2 cellular contexts compared by ENCODE assay signal in genomic region chr16:67674851-67675578, GRCh38.
TF ChIP-seq lines count a peak whose summit lies in the region.

No MANE protein-coding gene starts in this region.

TF ChIP-seq in SK-N-SH treated with all-trans-retinoic acid at 6 μM for 48 hours, 23 proteins besides CTCF, POLR2A, EP300 and RAD21:
- no peak for TF ChIP-seq ZFP3 (CRISPR knock-in tag; IDR thresholded peaks at IDR 0.05)
- no peak for TF ChIP-seq ZC3H10 (CRISPR knock-in tag; IDR thresholded peaks at IDR 0.05)
- TF ChIP-seq, protein P1, sequence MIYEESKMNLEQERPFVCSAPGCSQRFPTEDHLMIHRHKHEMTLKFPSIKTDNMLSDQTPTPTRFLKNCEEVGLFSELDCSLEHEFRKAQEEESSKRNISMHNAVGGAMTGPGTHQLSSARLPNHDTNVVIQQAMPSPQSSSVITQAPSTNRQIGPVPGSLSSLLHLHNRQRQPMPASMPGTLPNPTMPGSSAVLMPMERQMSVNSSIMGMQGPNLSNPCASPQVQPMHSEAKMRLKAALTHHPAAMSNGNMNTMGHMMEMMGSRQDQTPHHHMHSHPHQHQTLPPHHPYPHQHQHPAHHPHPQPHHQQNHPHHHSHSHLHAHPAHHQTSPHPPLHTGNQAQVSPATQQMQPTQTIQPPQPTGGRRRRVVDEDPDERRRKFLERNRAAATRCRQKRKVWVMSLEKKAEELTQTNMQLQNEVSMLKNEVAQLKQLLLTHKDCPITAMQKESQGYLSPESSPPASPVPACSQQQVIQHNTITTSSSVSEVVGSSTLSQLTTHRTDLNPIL (CRISPR knock-in tag; IDR thresholded peaks at IDR 0.05; ENCODE audit: low read depth), result no peak
- TF ChIP-seq GLIS3 (CRISPR knock-in tag; IDR thresholded peaks at IDR 0.05), result no peak
- TF ChIP-seq, protein P2, sequence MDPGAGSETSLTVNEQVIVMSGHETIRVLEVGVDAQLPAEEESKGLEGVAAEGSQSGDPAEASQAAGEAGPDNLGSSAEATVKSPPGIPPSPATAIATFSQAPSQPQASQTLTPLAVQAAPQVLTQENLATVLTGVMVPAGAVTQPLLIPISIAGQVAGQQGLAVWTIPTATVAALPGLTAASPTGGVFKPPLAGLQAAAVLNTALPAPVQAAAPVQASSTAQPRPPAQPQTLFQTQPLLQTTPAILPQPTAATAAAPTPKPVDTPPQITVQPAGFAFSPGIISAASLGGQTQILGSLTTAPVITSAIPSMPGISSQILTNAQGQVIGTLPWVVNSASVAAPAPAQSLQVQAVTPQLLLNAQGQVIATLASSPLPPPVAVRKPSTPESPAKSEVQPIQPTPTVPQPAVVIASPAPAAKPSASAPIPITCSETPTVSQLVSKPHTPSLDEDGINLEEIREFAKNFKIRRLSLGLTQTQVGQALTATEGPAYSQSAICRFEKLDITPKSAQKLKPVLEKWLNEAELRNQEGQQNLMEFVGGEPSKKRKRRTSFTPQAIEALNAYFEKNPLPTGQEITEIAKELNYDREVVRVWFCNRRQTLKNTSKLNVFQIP (CRISPR knock-in tag; IDR thresholded peaks at IDR 0.05; ENCODE audit: borderline replicate concordance, low read depth), result no peak
- no peak for TF ChIP-seq RARB (CRISPR knock-in tag; IDR thresholded peaks at IDR 0.05)
- TF ChIP-seq, protein P3, sequence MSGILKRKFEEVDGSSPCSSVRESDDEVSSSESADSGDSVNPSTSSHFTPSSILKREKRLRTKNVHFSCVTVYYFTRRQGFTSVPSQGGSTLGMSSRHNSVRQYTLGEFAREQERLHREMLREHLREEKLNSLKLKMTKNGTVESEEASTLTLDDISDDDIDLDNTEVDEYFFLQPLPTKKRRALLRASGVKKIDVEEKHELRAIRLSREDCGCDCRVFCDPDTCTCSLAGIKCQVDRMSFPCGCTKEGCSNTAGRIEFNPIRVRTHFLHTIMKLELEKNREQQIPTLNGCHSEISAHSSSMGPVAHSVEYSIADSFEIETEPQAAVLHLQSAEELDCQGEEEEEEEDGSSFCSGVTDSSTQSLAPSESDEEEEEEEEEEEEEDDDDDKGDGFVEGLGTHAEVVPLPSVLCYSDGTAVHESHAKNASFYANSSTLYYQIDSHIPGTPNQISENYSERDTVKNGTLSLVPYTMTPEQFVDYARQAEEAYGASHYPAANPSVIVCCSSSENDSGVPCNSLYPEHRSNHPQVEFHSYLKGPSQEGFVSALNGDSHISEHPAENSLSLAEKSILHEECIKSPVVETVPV (CRISPR knock-in tag; IDR thresholded peaks at IDR 0.05), result no peak
- TF ChIP-seq CSDC2 (CRISPR knock-in tag; IDR thresholded peaks at IDR 0.05), result no peak

TF ChIP-seq in SK-N-SH, 30 proteins besides CTCF, POLR2A, EP300 and RAD21:
- TF ChIP-seq RCOR1 (IDR thresholded peaks at IDR 0.05; ENCODE audit: low read length), result no peak
- TF ChIP-seq POLR2AphosphoS5 (IDR thresholded peaks at IDR 0.05; ENCODE audit: low read depth, low read length), result no peak
- no peak for TF ChIP-seq NFIC (IDR thresholded peaks at IDR 0.05; ENCODE audit: borderline replicate concordance)
- TF ChIP-seq SIN3A (IDR thresholded peaks at IDR 0.05; ENCODE audit: borderline replicate concordance, low read depth, low read length), result no peak
- no peak for TF ChIP-seq RFX5 (IDR thresholded peaks at IDR 0.05; ENCODE audit: low read length)
- TF ChIP-seq USF2 (IDR thresholded peaks at IDR 0.05; ENCODE audit: borderline replicate concordance, low read depth, low read length), result no peak
- TF ChIP-seq CHD2 (IDR thresholded peaks at IDR 0.05; ENCODE audit: low read length, partially characterized antibody), result no peak
- TF ChIP-seq, protein P4, sequence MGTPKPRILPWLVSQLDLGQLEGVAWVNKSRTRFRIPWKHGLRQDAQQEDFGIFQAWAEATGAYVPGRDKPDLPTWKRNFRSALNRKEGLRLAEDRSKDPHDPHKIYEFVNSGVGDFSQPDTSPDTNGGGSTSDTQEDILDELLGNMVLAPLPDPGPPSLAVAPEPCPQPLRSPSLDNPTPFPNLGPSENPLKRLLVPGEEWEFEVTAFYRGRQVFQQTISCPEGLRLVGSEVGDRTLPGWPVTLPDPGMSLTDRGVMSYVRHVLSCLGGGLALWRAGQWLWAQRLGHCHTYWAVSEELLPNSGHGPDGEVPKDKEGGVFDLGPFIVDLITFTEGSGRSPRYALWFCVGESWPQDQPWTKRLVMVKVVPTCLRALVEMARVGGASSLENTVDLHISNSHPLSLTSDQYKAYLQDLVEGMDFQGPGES (IDR thresholded peaks at IDR 0.05; ENCODE audit: low read depth, low read length), result no peak
- no peak for TF ChIP-seq NRF1 (IDR thresholded peaks at IDR 0.05; ENCODE audit: low read depth, low read length)
- no peak for TF ChIP-seq TEAD4 (IDR thresholded peaks at IDR 0.05; ENCODE audit: borderline replicate concordance, insufficient read depth)
- TF ChIP-seq, protein P5, sequence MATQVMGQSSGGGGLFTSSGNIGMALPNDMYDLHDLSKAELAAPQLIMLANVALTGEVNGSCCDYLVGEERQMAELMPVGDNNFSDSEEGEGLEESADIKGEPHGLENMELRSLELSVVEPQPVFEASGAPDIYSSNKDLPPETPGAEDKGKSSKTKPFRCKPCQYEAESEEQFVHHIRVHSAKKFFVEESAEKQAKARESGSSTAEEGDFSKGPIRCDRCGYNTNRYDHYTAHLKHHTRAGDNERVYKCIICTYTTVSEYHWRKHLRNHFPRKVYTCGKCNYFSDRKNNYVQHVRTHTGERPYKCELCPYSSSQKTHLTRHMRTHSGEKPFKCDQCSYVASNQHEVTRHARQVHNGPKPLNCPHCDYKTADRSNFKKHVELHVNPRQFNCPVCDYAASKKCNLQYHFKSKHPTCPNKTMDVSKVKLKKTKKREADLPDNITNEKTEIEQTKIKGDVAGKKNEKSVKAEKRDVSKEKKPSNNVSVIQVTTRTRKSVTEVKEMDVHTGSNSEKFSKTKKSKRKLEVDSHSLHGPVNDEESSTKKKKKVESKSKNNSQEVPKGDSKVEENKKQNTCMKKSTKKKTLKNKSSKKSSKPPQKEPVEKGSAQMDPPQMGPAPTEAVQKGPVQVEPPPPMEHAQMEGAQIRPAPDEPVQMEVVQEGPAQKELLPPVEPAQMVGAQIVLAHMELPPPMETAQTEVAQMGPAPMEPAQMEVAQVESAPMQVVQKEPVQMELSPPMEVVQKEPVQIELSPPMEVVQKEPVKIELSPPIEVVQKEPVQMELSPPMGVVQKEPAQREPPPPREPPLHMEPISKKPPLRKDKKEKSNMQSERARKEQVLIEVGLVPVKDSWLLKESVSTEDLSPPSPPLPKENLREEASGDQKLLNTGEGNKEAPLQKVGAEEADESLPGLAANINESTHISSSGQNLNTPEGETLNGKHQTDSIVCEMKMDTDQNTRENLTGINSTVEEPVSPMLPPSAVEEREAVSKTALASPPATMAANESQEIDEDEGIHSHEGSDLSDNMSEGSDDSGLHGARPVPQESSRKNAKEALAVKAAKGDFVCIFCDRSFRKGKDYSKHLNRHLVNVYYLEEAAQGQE (IDR thresholded peaks at IDR 0.05; ENCODE audit: low read depth, low read length), result no peak
- TF ChIP-seq MXI1 (IDR thresholded peaks at IDR 0.05; ENCODE audit: low read depth, low read length), result no peak
- TF ChIP-seq TCF12 (IDR thresholded peaks at IDR 0.05), result no peak
- TF ChIP-seq ZBTB33 (IDR thresholded peaks at IDR 0.05; ENCODE audit: borderline replicate concordance, low read depth), result no peak
- TF ChIP-seq FOSL2 (IDR thresholded peaks at IDR 0.05; ENCODE audit: borderline replicate concordance, low read depth), result no peak
- TF ChIP-seq MEF2A (IDR thresholded peaks at IDR 0.05; ENCODE audit: borderline replicate concordance, low read depth), result no peak
